1 cellular context compared by ENCODE assay signal in genomic region chr3:14265246-14265962, GRCh38.
A peak's percentile ranks its signal among the peaks of the same experiment; 100 is the strongest.
TF ChIP-seq lines count a peak whose summit lies in the region.

No MANE protein-coding gene starts in this region.

TF ChIP-seq in K562, 482 proteins besides CTCF, POLR2A, EP300 and RAD21 (continued from another document and continues in another):
- no peak for TF ChIP-seq CUX1 (CRISPR knock-in tag; IDR thresholded peaks at IDR 0.05)
- no peak for TF ChIP-seq SLC30A9 (CRISPR knock-in tag; IDR thresholded peaks at IDR 0.05)
- TF ChIP-seq TRIM28 (IDR thresholded peaks at IDR 0.05) = no peak
- peak; percentile 54 for TF ChIP-seq JUNB (CRISPR knock-in tag; conservative IDR thresholded peaks at IDR 0.05)
- no peak for TF ChIP-seq NR0B1 (IDR thresholded peaks at IDR 0.05; ENCODE audit: partially characterized antibody)
- TF ChIP-seq ZHX1 (conservative IDR thresholded peaks at IDR 0.05; ENCODE audit: low read length) = no peak
- peak; percentile 64; the same call in 1 of the 2 replicates for TF ChIP-seq TEAD4 (IDR thresholded peaks at IDR 0.05; ENCODE audit: low read length)
- TF ChIP-seq TEAD4 (CRISPR knock-in tag; IDR thresholded peaks at IDR 0.05; ENCODE audit: borderline replicate concordance) = no peak
- TF ChIP-seq BRF1 (IDR thresholded peaks at IDR 0.05; ENCODE audit: borderline replicate concordance, extremely low read depth, insufficient read length) = no peak
- TF ChIP-seq SMARCA4 (IDR thresholded peaks at IDR 0.05) = peak; percentile 89
- no peak for TF ChIP-seq TFE3 (CRISPR knock-in tag; IDR thresholded peaks at IDR 0.05)
- no peak for TF ChIP-seq ETS2 (tag; IDR thresholded peaks at IDR 0.05; ENCODE audit: borderline replicate concordance, poor library complexity, severe bottlenecking)
- TF ChIP-seq ATF6 (CRISPR knock-in tag; IDR thresholded peaks at IDR 0.05) = no peak
- no peak for TF ChIP-seq MAFG (tag; conservative IDR thresholded peaks at IDR 0.05)
- no peak for TF ChIP-seq BACH1 (tag; IDR thresholded peaks at IDR 0.05)
- TF ChIP-seq RBM39 (optimal IDR thresholded peaks at IDR 0.05; ENCODE audit: low read depth, low read length) = no peak
- TF ChIP-seq CGGBP1 (CRISPR knock-in tag; IDR thresholded peaks at IDR 0.05) = no peak
- TF ChIP-seq LARP7 (IDR thresholded peaks at IDR 0.05) = no peak
- TF ChIP-seq SREBF1 (IDR thresholded peaks at IDR 0.05; ENCODE audit: borderline replicate concordance, low read depth, low read length) = no peak
- peak; percentile 48; the same call in 1 of the 2 replicates for TF ChIP-seq CXXC5 (CRISPR knock-in tag; IDR thresholded peaks at IDR 0.05)
- peak; percentile 91 for TF ChIP-seq MGA (IDR thresholded peaks at IDR 0.05)
- no peak for TF ChIP-seq TAL1 (IDR thresholded peaks at IDR 0.05)
- 0 out of 4 replicates have a peak, but pooled peaks of 1 of the 2 experiments have one; percentile 55 for TF ChIP-seq UBTF (IDR thresholded peaks at IDR 0.05; ENCODE audit: borderline replicate concordance in 1 of 2, low read depth in 2 of 2, low read length in 2 of 2)
- no peak for TF ChIP-seq ZNF224 (CRISPR knock-in tag; IDR thresholded peaks at IDR 0.05)
- TF ChIP-seq TRIM24 (IDR thresholded peaks at IDR 0.05) = 0 out of 4 replicates have a peak, but pooled peaks of 1 of the 2 experiments have one; percentile 28
